In genomic region chr18:51802589-51802988, GRCh38 we compare ENCODE assay signal across 21 cellular contexts.
"Had no signal": no experiment of that assay in that cellular context is flagged by ENCODE, and none has a peak within 500 bp of the region (broad histone marks: within the 10 kb centered on the region; RNA-seq: fewer than 3 reads in every experiment).

No MANE protein-coding gene starts in this region.

- DNase-seq: activated CD4-positive, alpha-beta T cell treated with anti-CD3 and anti-CD28 coated beads for 48 hours; activated CD4-positive, alpha-beta T cell treated with anti-CD3 and anti-CD28 coated beads, Interleukin-2, amount 50 U/mL, for 48 hours; activated CD8-positive, alpha-beta memory T cell treated with anti-CD3 and anti-CD28 coated beads for 24 hours; activated gamma-delta T cell; activated naive CD4-positive, alpha-beta T cell treated with anti-CD3 and anti-CD28 coated beads, Interleukin-2, amount 50 U/mL, for 16 hours; activated T-cell treated with anti-CD3 and anti-CD28 coated beads, Interleukin-2, amount 50 U/mL, for 1 hour; amniotic stem cell; brain microvascular endothelial cell; dorsolateral prefrontal cortex; effector memory CD4-positive, alpha-beta T cell; hippocampal formation; left colon; naive B cell; nephron progenitor cell; ovary; retina; stimulated activated CD4-positive, alpha-beta T cell treated with anti-CD3 and anti-CD28 coated beads, Interleukin-12 subunit alpha, Interleukin-12 subunit beta, amount 100 ng/mL, for 4 hours; stimulated activated CD4-positive, alpha-beta T cell treated with anti-CD3 and anti-CD28 coated beads, Interleukin-4, amount 100 ng/mL, for 1 hour; stimulated activated naive CD8-positive, alpha-beta T cell treated with anti-CD3 and anti-CD28 coated beads, Interleukin-15, Interleukin-2, amounts not matched to agents 100 U/mL and 50 U/mL, for 24 hours; trophoblast cell; WERI-Rb-1 had no signal
